In the genomic region with DNA sequence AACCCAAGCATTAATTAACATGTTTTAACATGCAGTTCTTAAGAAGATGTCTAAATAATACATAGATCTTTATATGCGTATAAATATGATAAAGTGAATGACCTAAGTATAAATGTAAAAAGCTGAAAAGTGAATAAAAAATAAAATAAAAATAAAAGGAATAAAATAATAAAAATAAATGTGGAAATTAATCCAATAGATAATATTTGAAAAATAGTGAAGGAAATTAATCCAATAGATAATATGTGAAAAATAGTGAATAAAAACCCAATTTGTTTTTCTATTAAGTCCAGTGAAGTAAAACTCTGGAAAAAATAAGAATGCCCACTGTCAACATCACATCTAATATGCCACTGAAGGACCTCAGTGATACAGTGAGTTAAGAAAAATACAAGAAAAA, we compare ENCODE assay signal across 25 cellular contexts.
"Had no signal": no experiment of that assay in that cellular context is flagged by ENCODE, and none has a peak within 500 bp of the region (broad histone marks: within the 10 kb centered on the region; RNA-seq: fewer than 3 reads in every experiment).

No MANE protein-coding gene starts in this region.

- H3K4me3 ChIP-seq: left ventricle myocardium inferior, lung, ovary, prostate gland, skin epidermis, suprapubic skin, thoracic aorta, tibial artery, upper lobe of right lung had no signal

- H3K27ac ChIP-seq: left ventricle myocardium inferior, ovary, prostate gland, skin epidermis, suprapubic skin, thoracic aorta, tibial artery, upper lobe of right lung had no signal

- H3K4me1 ChIP-seq: prostate gland, upper lobe of right lung had no signal

- H3K27me3 ChIP-seq: ovary, suprapubic skin, tibial artery, upper lobe of right lung had no signal

- H3K36me3 ChIP-seq: left ventricle myocardium inferior, ovary, prostate gland, suprapubic skin, thoracic aorta, tibial artery, upper lobe of right lung had no signal

- DNase-seq: hypothalamus; immature natural killer cell; left ventricle myocardium inferior; mesendoderm; naive B cell; ovary; posterior cingulate gyrus; retina; right cardiac atrium; stimulated activated CD4-positive, alpha-beta T cell treated with anti-CD3 and anti-CD28 coated beads, Interleukin-12 subunit alpha, Interleukin-12 subunit beta, amount 100 ng/mL, for 4 hours; stimulated activated CD4-positive, alpha-beta T cell treated with anti-CD3 and anti-CD28 coated beads, Interleukin-4, amount 100 ng/mL, for 24 hours; stimulated activated naive CD4-positive, alpha-beta T cell; tibial artery; trophoblast cell; upper lobe of right lung had no signal

- H3K9me3 ChIP-seq: left ventricle myocardium inferior, ovary, prostate gland, suprapubic skin, thoracic aorta, tibial artery, upper lobe of right lung had no signal

- FAIRE-seq: islet of Langerhans, urothelium cell line had no signal

- ATAC-seq: natural killer cell treated with Interleukin-12 subunit alpha and Interleukin-12 subunit beta and Interleukin-15 and Interleukin-18, amount 100 ng/mL, for 72 hours; right cardiac atrium; sciatic nerve; stimulated activated effector memory CD8-positive, alpha-beta T cell treated with anti-CD3 and anti-CD28 coated beads, Interleukin-12 subunit alpha, Interleukin-12 subunit beta, amount 100 ng/mL, for 72 hours; upper lobe of right lung had no signal
